23 cellular contexts compared by ENCODE assay signal in genomic region chr1:229819091-229819490, GRCh38.
A peak's percentile ranks its signal among the peaks of the same experiment; 100 is the strongest.
DNase-seq lines count a peak whose midpoint lies in the region; ATAC-seq, FAIRE-seq and TF ChIP-seq lines count a peak whose summit lies in the region.
"Had no signal": no experiment of that assay in that cellular context is flagged by ENCODE, and none has a peak within 500 bp of the region (broad histone marks: within the 10 kb centered on the region; RNA-seq: fewer than 3 reads in every experiment).

No MANE protein-coding gene starts in this region.

- FAIRE-seq in endothelial cell of umbilical vein (lab: Jason Lieb, UNC) (no peak), urothelium cell line (lab: Jason Lieb, UNC) (no peak)
- FAIRE-seq: A204.1, G401.6 had no signal

- no peak for TF ChIP-seq CTCF in MCF 10A (IDR thresholded peaks at IDR 0.05; ENCODE audit: unreplicated experiment)
- no peak for TF ChIP-seq CTCF in breast epithelium (IDR thresholded peaks at IDR 0.05)
- no peak for TF ChIP-seq CTCF in RWPE1 (conservative IDR thresholded peaks at IDR 0.05; ENCODE audit: low read depth)
- no peak for TF ChIP-seq CTCF in endothelial cell of umbilical vein (IDR thresholded peaks at IDR 0.05; ENCODE audit: extremely low read depth in 1 of 2, insufficient read depth in 1 of 2, low read depth in 1 of 2, low read length in 2 of 2)

- H4K20me1 ChIP-seq in endothelial cell of umbilical vein (replicated peaks; ENCODE audit: control insufficient read depth, extremely low read depth, insufficient read depth, low read length), result no peaks in the 10 kb centered on the region
- H4K20me1 ChIP-seq: BLaER1 treated with 17β-estradiol and CSF1 and Interleukin-3, amounts not matched to agents 10 nM and 100 nM had no signal

- no peak for ATAC-seq in GM18861 (IDR thresholded peaks at IDR 0.05; ENCODE audit: unreplicated experiment)

- H3K79me2 ChIP-seq in endothelial cell of umbilical vein (ENCODE audit: control insufficient read depth, insufficient read depth, low read length), result no peaks in the 10 kb centered on the region

- peaks cover 7% of the 10 kb centered on the region for H3K4me1 Mint-ChIP-seq in MCF 10A (ENCODE audit: insufficient read depth, unreplicated experiment)
- H3K4me1 Mint-ChIP-seq: CD8-positive, alpha-beta memory T cell had no signal

- H3K27me3 Mint-ChIP-seq in MCF 10A (ENCODE audit: insufficient read depth, unreplicated experiment), result no peaks in the 10 kb centered on the region

- DNase-seq in MCF 10A (ENCODE audit: unreplicated experiment) (peak; percentile 38), breast epithelium (ENCODE audit: low spot score in 2 of 2) (no peak), RWPE1 (ENCODE audit: low spot score) (peak; percentile 38), endothelial cell of umbilical vein (ENCODE audit: low read depth, low spot score) (no peak), urothelium cell line (ENCODE audit: low spot score) (peak; percentile 13), NCI-H82 treated with DMSO at 0.1 percent for 48 hours (lab: John Stamatoyannopoulos, UW; ENCODE audit: unreplicated experiment) (no peak), CD1c-positive myeloid dendritic cell (ENCODE audit: extremely low spot score) (no peak)
- DNase-seq: CD8-positive, alpha-beta memory T cell; DND-41; NCI-H1092 treated with DMSO at 0.1 percent for 48 hours; NCI-H1694; NCI-H2107; NCI-H226; NCI-H524; Peyer's patch; SHP77; SK-N-SH had no signal

- BruUV-seq in MCF 10A (replicated peaks; lab: Mats Ljungman, UMichigan) (no TSS peak), endothelial cell of umbilical vein (replicated peaks; lab: Mats Ljungman, UMichigan) (no TSS peak)

- H3K9ac ChIP-seq in endothelial cell of umbilical vein (replicated peaks; ENCODE audit: extremely low read depth, insufficient read depth, low read length), result no peak overlapping the region
- H3K9ac ChIP-seq: BLaER1 treated with 17β-estradiol and CSF1 and Interleukin-3, amounts not matched to agents 10 nM and 100 nM; KMS-11; SK-N-SH had no signal

- CTCF ChIA-PET in MCF 10A (lab: Yijun Ruan, JAX), result interaction anchor here (1.0 kb wide), 1 partner anchor 30 kb away, joined by 5 read pairs; no protein-coding TSS in a partner anchor
- CTCF ChIA-PET in RWPE1 (lab: Yijun Ruan, JAX), result interaction anchor here (0.6 kb wide), 1 partner anchor 30 kb away, joined by 4 read pairs; no protein-coding TSS in a partner anchor
- CTCF ChIA-PET in endothelial cell of umbilical vein (lab: Charles Lee), result interaction anchor here (1.4 kb wide), 1 partner anchor 30 kb away, joined by 3 read pairs; no protein-coding TSS in a partner anchor

- intact Hi-C loops in MCF 10A (cut with micrococcal nuclease) (no loop called here), breast epithelium (cut with DNase I; ENCODE audit: low total_unique reads) (no loop called here), endothelial cell of umbilical vein (cut with micrococcal nuclease) (no loop called here)

- H3K27me3 ChIP-seq in breast epithelium (no peaks in the 10 kb centered on the region), endothelial cell of umbilical vein (ENCODE audit: control insufficient read depth in 2 of 2, insufficient read depth in 2 of 2, low read length in 2 of 2) (no peaks in the 10 kb centered on the region)
- H3K27me3 ChIP-seq: BLaER1 treated with 17β-estradiol and CSF1 and Interleukin-3, amounts not matched to agents 10 nM and 100 nM; Peyer's patch had no signal

- no peaks in the 10 kb centered on the region for H3K36me3 Mint-ChIP-seq in MCF 10A (ENCODE audit: insufficient read depth, unreplicated experiment)
- H3K36me3 Mint-ChIP-seq: CD8-positive, alpha-beta memory T cell had no signal

- H3K27ac Mint-ChIP-seq in MCF 10A (ENCODE audit: low read depth, unreplicated experiment), result no peak overlapping the region
- H3K27ac Mint-ChIP-seq: CD8-positive, alpha-beta memory T cell had no signal

- H2AFZ ChIP-seq in endothelial cell of umbilical vein (ENCODE audit: low read depth, low read length), result no peak overlapping the region

- H3K9me3 Mint-ChIP-seq in MCF 10A (ENCODE audit: unreplicated experiment), result no peaks in the 10 kb centered on the region

- POLR2A ChIA-PET in MCF 10A (lab: Yijun Ruan, JAX), result interaction anchor here (0.5 to 2.3 kb wide), 4 partner anchors 12 to 1380 kb away, joined by 3 to 8 read pairs (median 4); no protein-coding TSS in a partner anchor
- POLR2A ChIA-PET in RWPE1 (lab: Yijun Ruan, JAX; ENCODE audit: low non-redundant PET), result no interaction called here
- POLR2A ChIA-PET in endothelial cell of umbilical vein (lab: Charles Lee), result no interaction called here

- H3K27ac ChIP-seq in breast epithelium (no peak overlapping the region), RWPE1 (no peak overlapping the region), endothelial cell of umbilical vein (ENCODE audit: insufficient read depth, low read depth, low read length) (no peak overlapping the region)
- H3K27ac ChIP-seq: BLaER1 treated with 17β-estradiol and CSF1 and Interleukin-3, amounts not matched to agents 10 nM and 100 nM; KMS-11; Peyer's patch had no signal

- H3K9me1 ChIP-seq in endothelial cell of umbilical vein (replicated peaks; ENCODE audit: control insufficient read depth, extremely low read depth, insufficient read depth, low read length), result no peaks in the 10 kb centered on the region

- TF ChIP-seq POLR2A in breast epithelium (IDR thresholded peaks at IDR 0.05) (no peak), endothelial cell of umbilical vein (IDR thresholded peaks at IDR 0.05; ENCODE audit: low read depth, low read length) (no peak)

- H3K9me3 ChIP-seq in breast epithelium (no peaks in the 10 kb centered on the region), endothelial cell of umbilical vein (replicated peaks; ENCODE audit: control insufficient read depth, insufficient read depth, low read length) (no peaks in the 10 kb centered on the region)
- H3K9me3 ChIP-seq: HAP-1, Peyer's patch, SK-N-SH had no signal

- no peak overlapping the region for H3K4me3 ChIP-seq in breast epithelium
- H3K4me3 ChIP-seq in endothelial cell of umbilical vein (replicated peaks in 1 of 3; ENCODE audit: insufficient read depth in 1 of 3, low read depth in 1 of 3, low read length in 3 of 3), result no peak overlapping the region
- H3K4me3 ChIP-seq: BLaER1 treated with 17β-estradiol and CSF1 and Interleukin-3, amounts not matched to agents 10 nM and 100 nM; HAP-1; Peyer's patch had no signal

- H3K4me1 ChIP-seq in breast epithelium, result no peaks in the 10 kb centered on the region
- H3K4me1 ChIP-seq in endothelial cell of umbilical vein (ENCODE audit: control insufficient read depth, extremely low read depth, insufficient read depth, low read length), result no peaks in the 10 kb centered on the region
- H3K4me1 ChIP-seq: BLaER1 treated with 17β-estradiol and CSF1 and Interleukin-3, amounts not matched to agents 10 nM and 100 nM; HAP-1; Peyer's patch had no signal

- H3K4me3 Mint-ChIP-seq in MCF 10A (ENCODE audit: unreplicated experiment), result no peak overlapping the region
- H3K4me3 Mint-ChIP-seq: CD8-positive, alpha-beta memory T cell had no signal

- H3K4me2 ChIP-seq in endothelial cell of umbilical vein (ENCODE audit: insufficient read depth, low read length), result no peak overlapping the region
- H3K4me2 ChIP-seq: BLaER1 treated with 17β-estradiol and CSF1 and Interleukin-3, amounts not matched to agents 10 nM and 100 nM; KMS-11; SK-N-SH had no signal

- dilution Hi-C loops in endothelial cell of umbilical vein (cut with MboI; ENCODE audit: extremely low pct_ligation_motif_present, low sequenced_read_pairs), result no loop called here

- no peaks in the 10 kb centered on the region for H3K36me3 ChIP-seq in breast epithelium
- no peaks in the 10 kb centered on the region for H3K36me3 ChIP-seq in endothelial cell of umbilical vein (ENCODE audit: control insufficient read depth in 2 of 2, extremely low read depth in 1 of 2, insufficient read depth in 2 of 2, low read length in 2 of 2)
- H3K36me3 ChIP-seq: BLaER1 treated with 17β-estradiol and CSF1 and Interleukin-3, amounts not matched to agents 10 nM and 100 nM; HAP-1; Peyer's patch had no signal

TF ChIP-seq in endothelial cell of umbilical vein, 7 proteins besides CTCF, POLR2A, EP300 and RAD21:
- peak; percentile 51 for TF ChIP-seq FOS (IDR thresholded peaks at IDR 0.05; ENCODE audit: borderline replicate concordance, insufficient read depth, low read length)
- TF ChIP-seq POLR2AphosphoS5 (IDR thresholded peaks at IDR 0.05; ENCODE audit: insufficient read depth, low read depth, low read length), result no peak
- no peak for TF ChIP-seq MYC (IDR thresholded peaks at IDR 0.05; ENCODE audit: low read depth, low read length)

Comparison
In these comparisons a context has a peak if more than half of its experiments do, and no peak if none do; other contexts are left out.
1. DNase-seq: peak in MCF 10A (single experiment), RWPE1 (single experiment) and urothelium cell line (single experiment); none in breast epithelium (0 of 2), endothelial cell of umbilical vein (single experiment), NCI-H82 treated with DMSO at 0.1 percent for 48 hours (single experiment) and CD1c-positive myeloid dendritic cell (single experiment).